In the genomic region with DNA sequence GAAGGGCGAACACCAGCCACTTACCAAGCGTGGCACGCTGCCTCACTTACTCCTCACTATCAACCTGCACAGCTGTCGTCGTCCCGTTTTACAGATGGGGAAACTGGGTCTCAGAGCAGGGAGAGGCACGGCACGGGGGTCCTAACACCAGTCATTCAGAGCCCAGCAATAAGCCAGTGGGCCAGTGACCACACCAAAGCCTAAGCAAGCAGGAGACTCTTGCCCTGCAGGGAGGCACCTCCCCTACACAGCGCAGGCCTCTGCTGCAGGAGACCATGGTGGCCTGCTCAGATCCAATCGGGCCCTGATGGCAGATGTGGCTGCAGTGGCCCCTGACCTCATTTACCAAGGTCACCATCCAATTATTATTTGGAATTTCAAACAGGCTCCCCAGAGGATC, we compare ENCODE assay signal across 24 cellular contexts. TPM values are rescaled to one million over a fixed set of nuclear protein-coding genes. Genes with fewer than 3 reads are reported as not detected.
"Had no signal": no experiment of that assay in that cellular context is flagged by ENCODE, and none has a peak within 500 bp of the region (broad histone marks: within the 10 kb centered on the region; RNA-seq: fewer than 3 reads in every experiment).

No MANE protein-coding gene starts in this region.

- H3K4me3 ChIP-seq: coronary artery, esophagus squamous epithelium, gastroesophageal sphincter, left ventricle myocardium inferior, lower lobe of right lung, pancreas, prostate gland, right lobe of liver, tibial artery had no signal

- H3K36me3 Mint-ChIP-seq: mesothelial cell of epicardium; natural killer cell; stimulated activated memory B cell treated with anti-CD40 and anti-IgM and Interleukin-4, amounts not matched to agents 10 μg/mL and 1 μg/mL and 100 μg/mL, for 72 hours had no signal

- ATAC-seq: gastroesophageal sphincter; left cardiac atrium; lower lobe of right lung; natural killer cell; pancreas; right lobe of liver; stimulated activated memory B cell treated with anti-CD40 and anti-IgM and Interleukin-4, amounts not matched to agents 10 μg/mL and 1 μg/mL and 100 μg/mL, for 72 hours had no signal

- DNase-seq: effector CD8-positive, alpha-beta T cell; esophagus squamous epithelium; foreskin fibroblast; glutamatergic neuron; left cardiac atrium; left ventricle myocardium inferior; lower lobe of right lung; natural killer cell; nucleus accumbens; stimulated activated CD4-positive, alpha-beta T cell treated with anti-CD3 and anti-CD28 coated beads, Interleukin-15, amount 100 ng/mL, for 24 hours; stimulated activated CD4-positive, alpha-beta T cell treated with anti-CD3 and anti-CD28 coated beads, Interleukin-1b, Interleukin-23, amount 100 ng/mL, for 48 hours; stimulated activated CD4-positive, alpha-beta T cell treated with anti-CD3 and anti-CD28 coated beads, Interleukin-4, amount 100 ng/mL, for 24 hours; tibial artery had no signal

- H3K4me1 ChIP-seq: pancreas had no signal

- H3K27ac Mint-ChIP-seq: memory B cell; mesothelial cell of epicardium; natural killer cell; stimulated activated memory B cell treated with anti-CD40 and anti-IgM and Interleukin-4, amounts not matched to agents 10 μg/mL and 1 μg/mL and 100 μg/mL, for 72 hours; stimulated activated naive CD8-positive, alpha-beta T cell treated with anti-CD3 and anti-CD28 coated beads, Interleukin-15, Interleukin-2, amounts not matched to agents 100 ng/mL and 50 ng/mL, for 24 hours had no signal

- H3K27me3 ChIP-seq: pancreas had no signal

- H3K9me3 Mint-ChIP-seq: memory B cell; mesothelial cell of epicardium; natural killer cell; neural crest cell; stimulated activated memory B cell treated with anti-CD40 and anti-IgM and Interleukin-4, amounts not matched to agents 10 μg/mL and 1 μg/mL and 100 μg/mL, for 72 hours; stimulated activated naive CD8-positive, alpha-beta T cell treated with anti-CD3 and anti-CD28 coated beads, Interleukin-15, Interleukin-2, amounts not matched to agents 100 ng/mL and 50 ng/mL, for 24 hours had no signal

- H3K4me1 Mint-ChIP-seq: natural killer cell had no signal

- H3K27ac ChIP-seq: coronary artery, esophagus squamous epithelium, gastroesophageal sphincter, left ventricle myocardium inferior, lower lobe of right lung, pancreas, prostate gland, right lobe of liver, tibial artery had no signal

- H3K4me3 Mint-ChIP-seq: memory B cell; mesothelial cell of epicardium; natural killer cell; neural crest cell; stimulated activated memory B cell treated with anti-CD40 and anti-IgM and Interleukin-4, amounts not matched to agents 10 μg/mL and 1 μg/mL and 100 μg/mL, for 72 hours; stimulated activated naive CD8-positive, alpha-beta T cell treated with anti-CD3 and anti-CD28 coated beads, Interleukin-15, Interleukin-2, amounts not matched to agents 100 ng/mL and 50 ng/mL, for 24 hours had no signal

- H3K9me3 ChIP-seq: esophagus squamous epithelium, gastroesophageal sphincter, left ventricle myocardium inferior, lower lobe of right lung, pancreas, prostate gland, right lobe of liver, tibial artery had no signal

- H3K36me3 ChIP-seq: esophagus squamous epithelium, gastroesophageal sphincter, left ventricle myocardium inferior, lower lobe of right lung, pancreas, prostate gland, right lobe of liver, tibial artery had no signal

RNA-seq across cellular contexts. Expression of a gene that starts 4.8 kb away (rescaled TPM):
- total RNA-seq: dermis microvascular lymphatic vessel endothelial cell, esophagus squamous epithelium had no signal
